Comparison of ENCODE assay signal across 17 cellular contexts in the genomic region with DNA sequence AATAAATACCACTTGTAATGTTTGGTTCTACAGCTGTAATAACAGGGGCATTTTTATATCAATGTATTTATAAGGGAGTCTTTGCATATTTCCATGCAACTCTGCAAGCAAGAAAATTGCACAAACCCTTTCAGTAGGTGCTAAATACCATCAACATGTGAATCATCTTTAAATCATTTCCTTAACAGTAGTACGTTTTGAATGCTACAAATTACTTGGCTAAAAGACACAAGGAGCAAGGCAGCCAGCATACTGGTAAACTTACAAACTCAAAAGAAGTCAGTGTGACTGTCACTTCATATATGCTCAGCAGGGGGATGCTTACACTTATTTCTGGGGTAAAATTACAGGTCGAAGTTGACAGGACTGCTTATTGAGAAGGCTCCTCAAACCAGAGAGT.
DNase-seq lines count a peak whose midpoint lies in the region; ATAC-seq and TF ChIP-seq lines count a peak whose summit lies in the region.
"Had no signal": no experiment of that assay in that cellular context is flagged by ENCODE, and none has a peak within 500 bp of the region (broad histone marks: within the 10 kb centered on the region; RNA-seq: fewer than 3 reads in every experiment).

No MANE protein-coding gene starts in this region.

- H4K20me1 ChIP-seq in IMR-90 (ENCODE audit: insufficient read depth, low read length) = no peaks in the 10 kb centered on the region

- dilution Hi-C loops in IMR-90 (cut with HindIII; ENCODE audit: low sequenced_read_pairs, unreplicated experiment) = no loop called here

- H3K4ac ChIP-seq in IMR-90 (ENCODE audit: low read depth, low read length) = peak overlapping the region; percentile 69

- H3K14ac ChIP-seq in IMR-90 (replicated peaks; ENCODE audit: low read depth, low read length) = peak overlapping the region; percentile 44

- H3K4me2 ChIP-seq in IMR-90 (ENCODE audit: low read depth, low read length) = peak overlapping the region; percentile 27; the same call in 1 of the 2 replicates
- H3K4me2 ChIP-seq: GM23338 had no signal

- H4K5ac ChIP-seq in IMR-90 (ENCODE audit: low read depth, low read length) = peak overlapping the region; percentile 85; the same call in 1 of the 2 replicates

- H3K79me1 ChIP-seq in IMR-90 (ENCODE audit: low read depth in 1 of 2, low read length in 2 of 2) = no peaks in the 10 kb centered on the region

- peak overlapping the region; percentile 4; the same call in 1 of the 2 replicates for H3K23ac ChIP-seq in IMR-90 (ENCODE audit: low read depth, low read length)

- peak; percentile 85 for ATAC-seq in IMR-90 (ENCODE audit: low read depth)
- peak; percentile 73 for ATAC-seq in foreskin keratinocyte
- ATAC-seq in GM19467 (IDR thresholded peaks at IDR 0.05; ENCODE audit: unreplicated experiment) = no peak
- ATAC-seq: activated CD8-positive, alpha-beta T cell treated with anti-CD3 and anti-CD28 coated beads for 36 hours; GM23338; sciatic nerve; stimulated activated naive B cell treated with anti-CD40 and anti-IgM and Interleukin-4, amounts not matched to agents 10 μg/mL and 1 μg/mL and 100 μg/mL, for 72 hours had no signal

- H3K9me3 ChIP-seq in IMR-90 (ENCODE audit: control insufficient read depth, insufficient read depth, low read length) = peaks cover 2% of the 10 kb centered on the region; the same call in 1 of the 2 replicates

- H4K8ac ChIP-seq in IMR-90 (ENCODE audit: low read depth in 2 of 2, low read length in 2 of 2) = peak overlapping the region; percentile 9 to 55; a peak in 2 of 4 replicates

- no peak overlapping the region; the same call in 1 of the 2 replicates for H3K4me3 ChIP-seq in ACC112 (ENCODE audit: low read depth, low read length)
- no peak overlapping the region for H3K4me3 ChIP-seq in IMR-90 (ENCODE audit: insufficient read depth, low read depth, low read length)
- H3K4me3 ChIP-seq: ascending aorta, GM23338, lung, SK-N-MC had no signal

- H3K27ac ChIP-seq in ACC112 (ENCODE audit: low read depth, low read length) = peak overlapping the region; percentile 29
- H3K27ac ChIP-seq in IMR-90 (ENCODE audit: insufficient read depth, low read length) = peak overlapping the region; percentile 63; the same call in 1 of the 2 replicates
- no peak overlapping the region for H3K27ac ChIP-seq in foreskin keratinocyte
- H3K27ac ChIP-seq: ascending aorta, SK-N-MC had no signal

- no peak overlapping the region for H2AK9ac ChIP-seq in IMR-90 (replicated peaks; ENCODE audit: low read depth, low read length, poor library complexity)

- H2BK20ac ChIP-seq in IMR-90 (ENCODE audit: low read depth, low read length) = peak overlapping the region; percentile 77

- H4K91ac ChIP-seq in IMR-90 (ENCODE audit: insufficient read depth, low read depth, low read length) = peak overlapping the region; percentile 74

- H3K27me3 ChIP-seq in ACC112 (ENCODE audit: insufficient read depth, low read length) (no peaks in the 10 kb centered on the region), IMR-90 (ENCODE audit: control insufficient read depth, insufficient read depth, low read length) (no peaks in the 10 kb centered on the region), foreskin keratinocyte (no peaks in the 10 kb centered on the region)
- H3K27me3 ChIP-seq: ascending aorta had no signal

- H3K56ac ChIP-seq in IMR-90 (ENCODE audit: extremely low read depth, insufficient read depth, low read length) = 0 out of 2 replicates have a peak overlapping the region, but pooled peaks have one; percentile 5

- no peaks in the 10 kb centered on the region for H3K79me2 ChIP-seq in ACC112 (ENCODE audit: control insufficient read depth, insufficient read depth, low read length, unreplicated experiment)

- peak overlapping the region; percentile 93 for H2AK5ac ChIP-seq in IMR-90 (ENCODE audit: low read depth, low read length)

- peak; percentile 81 for DNase-seq in IMR-90
- DNase-seq in brain pericyte (ENCODE audit: low read depth, low spot score) = peak; percentile 59
- DNase-seq in foreskin keratinocyte = peak in 1 of 2 donors; percentile 65
- DNase-seq in G401 (ENCODE audit: low spot score) = no peak
- DNase-seq in NOMO-1 treated with DMSO at 0.1 percent for 48 hours (lab: John Stamatoyannopoulos, UW; ENCODE audit: unreplicated experiment) = no peak
- no peak for DNase-seq in NOMO-1 treated with dmso at 0.1 percent for 144 hours (lab: John Stamatoyannopoulos, UW; ENCODE audit: unreplicated experiment)
- DNase-seq: activated CD8-positive, alpha-beta T cell treated with anti-CD3 and anti-CD28 coated beads for 36 hours; NCI-H1092; NCI-H2171 treated with DMSO at 0.1 percent for 48 hours; stimulated activated naive B cell treated with anti-CD40 and anti-IgM and Interleukin-4, amounts not matched to agents 10 μg/mL and 1 μg/mL and 100 μg/mL, for 72 hours had no signal

- CTCF ChIA-PET in IMR-90 (lab: Yijun Ruan, JAX) = no interaction called here

- H3K18ac ChIP-seq in IMR-90 (ENCODE audit: low read depth, low read length) = peak overlapping the region; percentile 91

- no CpG with 5 or more reads among the region's 2 CpGs for WGBS in IMR-90 (ENCODE audit: extremely low coverage in 2 of 2, insufficient read length in 1 of 2), 2 experiments

- no peaks in the 10 kb centered on the region; the same call in 1 of the 2 replicates for H3K36me3 ChIP-seq in ACC112 (ENCODE audit: insufficient read depth, low read length)
- no peaks in the 10 kb centered on the region for H3K36me3 ChIP-seq in IMR-90 (ENCODE audit: control insufficient read depth, insufficient read depth, low read length)
- H3K36me3 ChIP-seq: ascending aorta had no signal

- H3K4me1 ChIP-seq in ACC112 (ENCODE audit: control insufficient read depth, insufficient read depth, low read length, unreplicated experiment) (peaks cover 20% of the 10 kb centered on the region), IMR-90 (ENCODE audit: control insufficient read depth, insufficient read depth, low read length) (peaks cover 9% of the 10 kb centered on the region), foreskin keratinocyte (peaks cover 26% of the 10 kb centered on the region)

- peak overlapping the region; percentile 75; the same call in 2 of the 3 replicates for H2BK15ac ChIP-seq in IMR-90 (ENCODE audit: low read depth, low read length)

- H3K9me1 ChIP-seq in IMR-90 (ENCODE audit: insufficient read depth, low read length) = peaks cover 8% of the 10 kb centered on the region; the same call in 1 of the 2 replicates

- peak overlapping the region; percentile 21; the same call in 1 of the 2 replicates for H3K9ac ChIP-seq in IMR-90 (ENCODE audit: low read depth, low read length)

- H2AFZ ChIP-seq in ACC112 (ENCODE audit: low read length, unreplicated experiment) = no peak overlapping the region
- H2AFZ ChIP-seq in IMR-90 (replicated peaks; ENCODE audit: low read length, poor library complexity) = no peak overlapping the region
- H2AFZ ChIP-seq: GM23338 had no signal

- no peak for TF ChIP-seq RAD21 in IMR-90 (IDR thresholded peaks at IDR 0.05; ENCODE audit: low read length)

- in situ Hi-C loops in IMR-90 (cut with MboI; ENCODE audit: low sequenced_read_pairs) (no loop called here), G401 (cut with HindIII; ENCODE audit: low sequenced_read_pairs) (no loop called here)

- no peak for TF ChIP-seq POLR2A in IMR-90 (IDR thresholded peaks at IDR 0.05; ENCODE audit: low read depth, low read length)

- intact Hi-C loops in IMR-90 (cut with micrococcal nuclease) = no loop called here

- POLR2A ChIA-PET in IMR-90 (lab: Charles Lee; ENCODE audit: unreplicated experiment) = no interaction called here

- H2BK120ac ChIP-seq in IMR-90 (ENCODE audit: low read depth, low read length) = peak overlapping the region; percentile 67

- no peak for TF ChIP-seq CTCF in IMR-90 (conservative IDR thresholded peaks at IDR 0.05; ENCODE audit: low read depth, low read length)
- TF ChIP-seq CTCF in foreskin keratinocyte (conservative IDR thresholded peaks at IDR 0.05) = no peak

- BruUV-seq in IMR-90 (replicated peaks; lab: Mats Ljungman, UMichigan) = no TSS peak

- peak overlapping the region; percentile 92 for H2BK5ac ChIP-seq in IMR-90 (ENCODE audit: low read depth, low read length, poor library complexity, severe bottlenecking)

TF ChIP-seq in IMR-90, 13 proteins besides CTCF, POLR2A, EP300 and RAD21:
- TF ChIP-seq CHD1 (IDR thresholded peaks at IDR 0.05; ENCODE audit: low read depth, low read length) (no peak), BHLHE40 (IDR thresholded peaks at IDR 0.05; ENCODE audit: low read depth, low read length) (no peak), RCOR1 (IDR thresholded peaks at IDR 0.05; ENCODE audit: insufficient replicate concordance, low read length) (no peak), MXI1 (IDR thresholded peaks at IDR 0.05; ENCODE audit: borderline replicate concordance, low read depth, low read length) (no peak), MAZ (IDR thresholded peaks at IDR 0.05; ENCODE audit: borderline replicate concordance, low read depth, low read length) (no peak), RFX5 (IDR thresholded peaks at IDR 0.05; ENCODE audit: low read depth, low read length) (no peak), NFE2L2 (IDR thresholded peaks at IDR 0.05; ENCODE audit: low read depth, low read length) (no peak), SMC3 (IDR thresholded peaks at IDR 0.05; ENCODE audit: low read depth, low read length) (no peak), CEBPB (IDR thresholded peaks at IDR 0.05; ENCODE audit: low read depth, low read length) (peak; percentile 79), FOS (IDR thresholded peaks at IDR 0.05; ENCODE audit: low read depth, low read length) (peak; percentile 23; the same call in 1 of the 2 replicates), MAFK (IDR thresholded peaks at IDR 0.05; ENCODE audit: low read depth, low read length) (no peak)
- TF ChIP-seq, protein P1, sequence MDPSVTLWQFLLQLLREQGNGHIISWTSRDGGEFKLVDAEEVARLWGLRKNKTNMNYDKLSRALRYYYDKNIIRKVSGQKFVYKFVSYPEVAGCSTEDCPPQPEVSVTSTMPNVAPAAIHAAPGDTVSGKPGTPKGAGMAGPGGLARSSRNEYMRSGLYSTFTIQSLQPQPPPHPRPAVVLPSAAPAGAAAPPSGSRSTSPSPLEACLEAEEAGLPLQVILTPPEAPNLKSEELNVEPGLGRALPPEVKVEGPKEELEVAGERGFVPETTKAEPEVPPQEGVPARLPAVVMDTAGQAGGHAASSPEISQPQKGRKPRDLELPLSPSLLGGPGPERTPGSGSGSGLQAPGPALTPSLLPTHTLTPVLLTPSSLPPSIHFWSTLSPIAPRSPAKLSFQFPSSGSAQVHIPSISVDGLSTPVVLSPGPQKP (IDR thresholded peaks at IDR 0.05; ENCODE audit: borderline replicate concordance, low read depth, low read length) = no peak
- TF ChIP-seq, protein P2, sequence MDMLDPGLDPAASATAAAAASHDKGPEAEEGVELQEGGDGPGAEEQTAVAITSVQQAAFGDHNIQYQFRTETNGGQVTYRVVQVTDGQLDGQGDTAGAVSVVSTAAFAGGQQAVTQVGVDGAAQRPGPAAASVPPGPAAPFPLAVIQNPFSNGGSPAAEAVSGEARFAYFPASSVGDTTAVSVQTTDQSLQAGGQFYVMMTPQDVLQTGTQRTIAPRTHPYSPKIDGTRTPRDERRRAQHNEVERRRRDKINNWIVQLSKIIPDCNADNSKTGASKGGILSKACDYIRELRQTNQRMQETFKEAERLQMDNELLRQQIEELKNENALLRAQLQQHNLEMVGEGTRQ (IDR thresholded peaks at IDR 0.05; ENCODE audit: low read depth, low read length) = no peak

Comparison
In these comparisons a context has a peak if more than half of its experiments do, and no peak if none do; other contexts are left out.
1. DNase-seq: peak in IMR-90 (single experiment) and brain pericyte (single experiment); none in G401 (single experiment), NOMO-1 treated with DMSO at 0.1 percent for 48 hours (single experiment) and NOMO-1 treated with dmso at 0.1 percent for 144 hours (single experiment).